ENCODE assay signal across 10 cellular contexts in genomic region chr21:37496972-37497371, GRCh38.
DNase-seq lines count a peak whose midpoint lies in the region; ATAC-seq, FAIRE-seq and TF ChIP-seq lines count a peak whose summit lies in the region.
"Had no signal": no experiment of that assay in that cellular context is flagged by ENCODE, and none has a peak within 500 bp of the region (broad histone marks: within the 10 kb centered on the region; RNA-seq: fewer than 3 reads in every experiment).

No MANE protein-coding gene starts in this region.

- H3K56ac ChIP-seq in IMR-90 (ENCODE audit: extremely low read depth, insufficient read depth, low read length), result no peak overlapping the region

- POLR2A ChIA-PET in IMR-90 (lab: Charles Lee; ENCODE audit: unreplicated experiment), result no interaction called here
- POLR2A ChIA-PET in activated CD4-positive, alpha-beta memory T cell treated with anti-CD3 and anti-CD28 coated beads, Interleukin-2, amount 10 ng/mL, durations not matched to agents 7 days and 5 days (lab: Charles Lee), result interaction anchor here (1.7 kb wide), 1 partner anchor 67 kb away, joined by 8 read pairs; no protein-coding TSS in a partner anchor

- no peak for FAIRE-seq in frontal cortex (lab: Jason Lieb, UNC)

- intact Hi-C loops in IMR-90 (cut with micrococcal nuclease), result no loop called here

- no peak overlapping the region for H3K4ac ChIP-seq in IMR-90 (ENCODE audit: low read depth, low read length)
- no peak overlapping the region for H3K4ac ChIP-seq in mesenchymal stem cell (ENCODE audit: low read depth in 1 of 2, low read length in 2 of 2)

- no peak for TF ChIP-seq RAD21 in IMR-90 (IDR thresholded peaks at IDR 0.05; ENCODE audit: low read length)

- no peak overlapping the region for H3K18ac ChIP-seq in IMR-90 (ENCODE audit: low read depth, low read length)
- H3K18ac ChIP-seq in mesenchymal stem cell (ENCODE audit: low read depth in 1 of 2, low read length in 2 of 2), result no peak overlapping the region

- H2BK120ac ChIP-seq in IMR-90 (ENCODE audit: low read depth, low read length) (no peak overlapping the region), mesenchymal stem cell (ENCODE audit: low read depth, low read length) (no peak overlapping the region)

- H3K9me3 Mint-ChIP-seq in activated CD4-positive, alpha-beta memory T cell treated with anti-CD3 and anti-CD28 coated beads, Interleukin-2, amount 10 ng/mL, durations not matched to agents 7 days and 5 days, result no peaks in the 10 kb centered on the region
- H3K9me3 Mint-ChIP-seq: activated B cell treated with CpG ODN at 0.5 μM for 24 hours had no signal

- H3K9me3 ChIP-seq in DND-41 (ENCODE audit: insufficient read depth, low read length, severe bottlenecking) (no peaks in the 10 kb centered on the region), IMR-90 (ENCODE audit: control insufficient read depth, insufficient read depth, low read length) (no peaks in the 10 kb centered on the region), mesenchymal stem cell (ENCODE audit: control insufficient read depth, low read length) (peaks cover 22% of the 10 kb centered on the region)

- H4K5ac ChIP-seq in IMR-90 (ENCODE audit: low read depth, low read length), result no peak overlapping the region

- H3K27ac ChIP-seq in DND-41 (ENCODE audit: low read length), result no peak overlapping the region
- no peak overlapping the region for H3K27ac ChIP-seq in IMR-90 (ENCODE audit: insufficient read depth, low read length)
- H3K27ac ChIP-seq in mesenchymal stem cell (ENCODE audit: low read length, poor library complexity, severe bottlenecking), result no peak overlapping the region

- peaks cover 3% of the 10 kb centered on the region for H3K4me1 Mint-ChIP-seq in activated CD4-positive, alpha-beta memory T cell treated with anti-CD3 and anti-CD28 coated beads, Interleukin-2, amount 10 ng/mL, durations not matched to agents 7 days and 5 days

- H3K79me1 ChIP-seq in IMR-90 (ENCODE audit: low read depth in 1 of 2, low read length in 2 of 2) (peaks cover 18 to 41% of the 10 kb centered on the region in 2 experiments), mesenchymal stem cell (replicated peaks; ENCODE audit: low read length, poor library complexity, severe bottlenecking) (peaks cover 17% of the 10 kb centered on the region)

- H3K9me1 ChIP-seq in IMR-90 (ENCODE audit: insufficient read depth, low read length), result 0 out of 2 replicates have a peak, but pooled peaks cover 3% of the 10 kb centered on the region

- in situ Hi-C loops in IMR-90 (cut with MboI; ENCODE audit: low sequenced_read_pairs), result no loop called here
- in situ Hi-C loops in astrocyte of the spinal cord (cut with HindIII; ENCODE audit: low sequenced_read_pairs), result no loop called here

- H2BK20ac ChIP-seq in IMR-90 (ENCODE audit: low read depth, low read length), result no peak overlapping the region

- H3K79me2 ChIP-seq in DND-41 (ENCODE audit: insufficient read depth, low read length), result peaks cover 45% of the 10 kb centered on the region

- dilution Hi-C loops in IMR-90 (cut with HindIII; ENCODE audit: low sequenced_read_pairs, unreplicated experiment), result no loop called here

- H3K4me3 Mint-ChIP-seq in activated CD4-positive, alpha-beta memory T cell treated with anti-CD3 and anti-CD28 coated beads, Interleukin-2, amount 10 ng/mL, durations not matched to agents 7 days and 5 days, result no peak overlapping the region
- H3K4me3 Mint-ChIP-seq: activated B cell treated with CpG ODN at 0.5 μM for 24 hours had no signal

- H3K36me3 ChIP-seq in DND-41 (ENCODE audit: insufficient read depth, low read length) (peaks cover 85% of the 10 kb centered on the region), IMR-90 (ENCODE audit: control insufficient read depth, insufficient read depth, low read length) (peaks cover 10% of the 10 kb centered on the region), mesenchymal stem cell (ENCODE audit: control insufficient read depth in 1 of 2, insufficient read depth in 2 of 2, low read depth in 1 of 2, low read length in 2 of 2) (peaks cover 3 to 87% of the 10 kb centered on the region in 2 experiments)

- no peak overlapping the region for H3K14ac ChIP-seq in IMR-90 (replicated peaks; ENCODE audit: low read depth, low read length)
- H3K14ac ChIP-seq in mesenchymal stem cell (ENCODE audit: low read length in 2 of 2), result no peak overlapping the region

- H4K8ac ChIP-seq in IMR-90 (ENCODE audit: low read depth in 2 of 2, low read length in 2 of 2), result no peak overlapping the region
- H4K8ac ChIP-seq in mesenchymal stem cell (ENCODE audit: low read length), result no peak overlapping the region

- H3K4me2 ChIP-seq in DND-41 (ENCODE audit: insufficient read depth, low read length) (no peak overlapping the region), IMR-90 (ENCODE audit: low read depth, low read length) (no peak overlapping the region), mesenchymal stem cell (ENCODE audit: low read length, poor library complexity, severe bottlenecking) (no peak overlapping the region)

- H4K91ac ChIP-seq in IMR-90 (ENCODE audit: insufficient read depth, low read depth, low read length), result no peak overlapping the region
- no peak overlapping the region for H4K91ac ChIP-seq in mesenchymal stem cell (ENCODE audit: low read length)

- H3K4me3 ChIP-seq in DND-41 (ENCODE audit: low read depth in 1 of 2, low read length in 2 of 2) (no peak overlapping the region), IMR-90 (ENCODE audit: insufficient read depth, low read depth, low read length) (no peak overlapping the region), astrocyte of the spinal cord (ENCODE audit: low read depth, low read length) (no peak overlapping the region), mesenchymal stem cell (ENCODE audit: insufficient read depth in 1 of 2, low read depth in 1 of 2, low read length in 2 of 2) (no peak overlapping the region)

- H3K23ac ChIP-seq in IMR-90 (ENCODE audit: low read depth, low read length) (no peak overlapping the region), mesenchymal stem cell (ENCODE audit: low read length in 2 of 2) (no peak overlapping the region)

- no peak overlapping the region for H3K9ac ChIP-seq in DND-41 (ENCODE audit: low read depth, low read length)
- no peak overlapping the region for H3K9ac ChIP-seq in IMR-90 (ENCODE audit: low read depth, low read length)
- peak overlapping the region; percentile 17 for H3K9ac ChIP-seq in mesenchymal stem cell (ENCODE audit: low read length)

- BruUV-seq in IMR-90 (replicated peaks; lab: Mats Ljungman, UMichigan), result no TSS peak

- H4K20me1 ChIP-seq in DND-41 (ENCODE audit: insufficient read depth, low read length) (peaks cover 4% of the 10 kb centered on the region; the same call in 1 of the 2 replicates), IMR-90 (ENCODE audit: insufficient read depth, low read length) (no peaks in the 10 kb centered on the region)

- H2BK15ac ChIP-seq in IMR-90 (ENCODE audit: low read depth, low read length), result no peak overlapping the region
- H2BK15ac ChIP-seq in mesenchymal stem cell (ENCODE audit: low read depth, poor library complexity, severe bottlenecking), result no peak overlapping the region

- no peak overlapping the region for H2BK12ac ChIP-seq in mesenchymal stem cell (ENCODE audit: low read length in 2 of 2)

- H2AFZ ChIP-seq in DND-41 (ENCODE audit: low read depth, low read length), result no peak overlapping the region
- no peak overlapping the region for H2AFZ ChIP-seq in IMR-90 (replicated peaks; ENCODE audit: low read length, poor library complexity)
- H2AFZ ChIP-seq in mesenchymal stem cell (ENCODE audit: low read depth, low read length), result no peak overlapping the region

- TF ChIP-seq CTCF in DND-41 (IDR thresholded peaks at IDR 0.05; ENCODE audit: borderline replicate concordance, extremely low read depth, low read length, poor library complexity, severe bottlenecking) (peak; percentile 48), IMR-90 (conservative IDR thresholded peaks at IDR 0.05; ENCODE audit: low read depth, low read length) (0 out of 2 replicates have a peak, but pooled peaks have one; percentile 23), astrocyte of the spinal cord (IDR thresholded peaks at IDR 0.05; ENCODE audit: low read depth, low read length) (peak; percentile 29)

- WGBS in IMR-90 (ENCODE audit: extremely low coverage in 2 of 2, insufficient read length in 1 of 2), 2 experiments, result no CpG with 5 or more reads among the region's 4 CpGs
- WGBS in mesenchymal stem cell, result 100% methylated on average over 1 of the region's 4 CpGs

- no peaks in the 10 kb centered on the region for H3K27me3 Mint-ChIP-seq in activated CD4-positive, alpha-beta memory T cell treated with anti-CD3 and anti-CD28 coated beads, Interleukin-2, amount 10 ng/mL, durations not matched to agents 7 days and 5 days
- H3K27me3 Mint-ChIP-seq: activated B cell treated with CpG ODN at 0.5 μM for 24 hours had no signal

- H3K27ac Mint-ChIP-seq in activated CD4-positive, alpha-beta memory T cell treated with anti-CD3 and anti-CD28 coated beads, Interleukin-2, amount 10 ng/mL, durations not matched to agents 7 days and 5 days, result no peak overlapping the region
- H3K27ac Mint-ChIP-seq: activated B cell treated with CpG ODN at 0.5 μM for 24 hours had no signal

- H2AK5ac ChIP-seq in IMR-90 (ENCODE audit: low read depth, low read length) (no peak overlapping the region), mesenchymal stem cell (ENCODE audit: low read length, severe bottlenecking) (no peak overlapping the region)

- DNase-seq in DND-41, result no peak
- DNase-seq in IMR-90, result no peak
- DNase-seq in astrocyte of the spinal cord (ENCODE audit: low read depth, low spot score), result peak; percentile 15
- DNase-seq in mesenchymal stem cell, result peak; percentile 12
- no peak for DNase-seq in activated CD4-positive, alpha-beta memory T cell treated with anti-CD3 and anti-CD28 coated beads, Interleukin-2, amount 10 ng/mL, durations not matched to agents 7 days and 5 days
- DNase-seq in COLO668 (lab: John Stamatoyannopoulos, UW; ENCODE audit: unreplicated experiment), result no peak
- no peak for DNase-seq in frontal cortex (ENCODE audit: low spot score in 2 of 2)
- no peak for DNase-seq in COR-L47 (lab: John Stamatoyannopoulos, UW)
- DNase-seq: activated B cell treated with CpG ODN at 0.5 μM for 24 hours, nucleus accumbens had no signal

- H3K4me1 ChIP-seq in DND-41 (ENCODE audit: insufficient read depth, low read length) (no peaks in the 10 kb centered on the region), IMR-90 (ENCODE audit: control insufficient read depth, insufficient read depth, low read length) (no peaks in the 10 kb centered on the region), mesenchymal stem cell (ENCODE audit: control insufficient read depth, insufficient read depth, low read depth, low read length) (no peaks in the 10 kb centered on the region)

- no peak for TF ChIP-seq POLR2A in IMR-90 (IDR thresholded peaks at IDR 0.05; ENCODE audit: low read depth, low read length)

- no peak overlapping the region for H2AK9ac ChIP-seq in IMR-90 (replicated peaks; ENCODE audit: low read depth, low read length, poor library complexity)

- CTCF ChIA-PET in IMR-90 (lab: Yijun Ruan, JAX), result interaction anchor here (1.3 kb wide), 1 partner anchor 15 kb away, joined by 3 read pairs; no protein-coding TSS in a partner anchor
- CTCF ChIA-PET in activated CD4-positive, alpha-beta memory T cell treated with anti-CD3 and anti-CD28 coated beads, Interleukin-2, amount 10 ng/mL, durations not matched to agents 7 days and 5 days (lab: Charles Lee), result interaction anchor here (1.3 to 2.1 kb wide), 2 partner anchors 22 to 330 kb away, joined by 3 to 10 read pairs; no protein-coding TSS in a partner anchor

- no peak overlapping the region for H2BK5ac ChIP-seq in IMR-90 (ENCODE audit: low read depth, low read length, poor library complexity, severe bottlenecking)
- H2BK5ac ChIP-seq in mesenchymal stem cell (ENCODE audit: low read depth, low read length, poor library complexity, severe bottlenecking), result no peak overlapping the region

- H3K27me3 ChIP-seq in DND-41 (ENCODE audit: insufficient read depth, low read length, poor library complexity) (no peaks in the 10 kb centered on the region), IMR-90 (ENCODE audit: control insufficient read depth, insufficient read depth, low read length) (no peaks in the 10 kb centered on the region), mesenchymal stem cell (ENCODE audit: control insufficient read depth in 1 of 2, insufficient read depth in 1 of 2, low read length in 2 of 2) (no peaks in the 10 kb centered on the region)

- ATAC-seq in DND-41 (ENCODE audit: insufficient read depth, low read depth) (no peak), IMR-90 (ENCODE audit: low read depth) (no peak)

- H3K36me3 Mint-ChIP-seq in activated CD4-positive, alpha-beta memory T cell treated with anti-CD3 and anti-CD28 coated beads, Interleukin-2, amount 10 ng/mL, durations not matched to agents 7 days and 5 days (ENCODE audit: low read depth), result peaks cover 49% of the 10 kb centered on the region

Comparison
In these comparisons a context has a peak if more than half of its experiments do, and no peak if none do; other contexts are left out.
1. DNase-seq: peak in astrocyte of the spinal cord (single experiment) and mesenchymal stem cell (single experiment); none in DND-41 (single experiment), IMR-90 (single experiment), activated CD4-positive, alpha-beta memory T cell treated with anti-CD3 and anti-CD28 coated beads, Interleukin-2, amount 10 ng/mL, durations not matched to agents 7 days and 5 days (single experiment), COLO668 (single experiment), frontal cortex (0 of 2) and COR-L47 (single experiment).
2. Peak in every context shown above with its lines, with median percentiles within 50 percentile points of each other: CTCF ChIP-seq.